In the genomic region with DNA sequence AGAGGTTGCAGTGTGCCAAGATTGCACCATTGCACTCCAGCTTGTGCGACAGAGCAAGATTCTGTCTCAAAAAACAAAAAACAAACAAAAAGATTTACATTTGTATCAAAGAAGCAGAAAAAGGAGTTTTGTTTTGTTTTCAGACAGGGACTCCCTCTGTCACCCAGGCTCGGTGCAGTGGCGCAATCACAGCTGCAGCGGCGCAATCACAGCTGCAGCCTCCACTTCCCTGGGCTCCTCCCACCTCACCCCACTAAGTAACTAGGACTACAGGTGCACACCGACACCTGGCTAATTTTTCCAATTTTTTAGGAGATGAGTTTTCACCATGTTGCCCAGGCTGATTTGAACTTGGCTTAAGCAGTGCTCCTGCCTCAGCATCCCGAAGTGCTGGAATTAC, we compare ENCODE assay signal across 16 cellular contexts. TPM values are rescaled to one million over a fixed set of nuclear protein-coding genes. Genes with fewer than 3 reads are reported as not detected.
DNase-seq lines count a peak whose midpoint lies in the region; ATAC-seq, FAIRE-seq and TF ChIP-seq lines count a peak whose summit lies in the region.
"Had no signal": no experiment of that assay in that cellular context is flagged by ENCODE, and none has a peak within 500 bp of the region (broad histone marks: within the 10 kb centered on the region; RNA-seq: fewer than 3 reads in every experiment).

No MANE protein-coding gene starts in this region.

- peaks cover 25 to 51% (median 38%) of the 10 kb centered on the region in 4 donors for H3K4me1 Mint-ChIP-seq in CD4-positive, CD25-positive, alpha-beta regulatory T cell
- H3K4me1 Mint-ChIP-seq in activated naive CD8-positive, alpha-beta T cell (ENCODE audit: low read depth) = peaks cover 49% of the 10 kb centered on the region
- peaks cover 23 to 65% (median 55%) of the 10 kb centered on the region in 7 donors for H3K4me1 Mint-ChIP-seq in naive thymus-derived CD4-positive, alpha-beta T cell

- no peak overlapping the region for H3K4me3 ChIP-seq in CD4-positive, CD25-positive, alpha-beta regulatory T cell (ENCODE audit: low read depth, low read length)
- H3K4me3 ChIP-seq in IMR-90 (ENCODE audit: insufficient read depth, low read depth, low read length) (no peak overlapping the region), BE2C (ENCODE audit: low read depth, low read length) (no peak overlapping the region)
- no peak overlapping the region for H3K4me3 ChIP-seq in naive thymus-derived CD4-positive, alpha-beta T cell (ENCODE audit: low read length)

- H3K27ac ChIP-seq in CD4-positive, CD25-positive, alpha-beta regulatory T cell (ENCODE audit: insufficient read depth, low read length, poor library complexity, severe bottlenecking) = no peak overlapping the region
- H3K27ac ChIP-seq in IMR-90 (ENCODE audit: insufficient read depth, low read length) = no peak overlapping the region
- H3K27ac ChIP-seq in naive thymus-derived CD4-positive, alpha-beta T cell (ENCODE audit: low read depth, low read length) = no peak overlapping the region

- H3K23ac ChIP-seq in IMR-90 (ENCODE audit: low read depth, low read length) = no peak overlapping the region

- no peak overlapping the region for H2AK5ac ChIP-seq in IMR-90 (ENCODE audit: low read depth, low read length)

- no peaks in the 10 kb centered on the region for H3K9me3 ChIP-seq in CD4-positive, CD25-positive, alpha-beta regulatory T cell (ENCODE audit: control insufficient read depth in 2 of 2, low read length in 2 of 2)
- H3K9me3 ChIP-seq in IMR-90 (ENCODE audit: control insufficient read depth, insufficient read depth, low read length) (no peaks in the 10 kb centered on the region), BE2C (no peaks in the 10 kb centered on the region)
- H3K9me3 ChIP-seq in naive thymus-derived CD4-positive, alpha-beta T cell (ENCODE audit: control insufficient read depth in 2 of 3, low read length in 3 of 3) = no peaks in the 10 kb centered on the region

- H3K36me3 ChIP-seq in CD4-positive, CD25-positive, alpha-beta regulatory T cell (ENCODE audit: control insufficient read depth, insufficient read depth, low read length) = no peaks in the 10 kb centered on the region
- no peaks in the 10 kb centered on the region for H3K36me3 ChIP-seq in IMR-90 (ENCODE audit: control insufficient read depth, insufficient read depth, low read length)
- H3K36me3 ChIP-seq in naive thymus-derived CD4-positive, alpha-beta T cell (ENCODE audit: control insufficient read depth in 2 of 3, insufficient read depth in 3 of 3, low read length in 3 of 3) = peaks cover 0 to 5% (median 0%) of the 10 kb centered on the region in 3 experiments
- H3K36me3 ChIP-seq in BE2C = no peaks in the 10 kb centered on the region

- H3K56ac ChIP-seq in IMR-90 (ENCODE audit: extremely low read depth, insufficient read depth, low read length) = no peak overlapping the region

- intact Hi-C loops in IMR-90 (cut with micrococcal nuclease) = loop anchor here (5.0 kb wide), 1 partner anchor 51 kb away; no protein-coding TSS in a partner anchor
- intact Hi-C loops in naive thymus-derived CD4-positive, alpha-beta T cell (cut with micrococcal nuclease) = loop anchor here (5.0 to 10.0 kb wide), 4 partner anchors 206 to 1832 kb away; a partner anchor contains a TSS

- peaks cover 4% of the 10 kb centered on the region for H3K36me3 Mint-ChIP-seq in CD4-positive, CD25-positive, alpha-beta regulatory T cell
- H3K36me3 Mint-ChIP-seq in activated naive CD8-positive, alpha-beta T cell = peaks cover 6% of the 10 kb centered on the region
- H3K36me3 Mint-ChIP-seq in naive thymus-derived CD4-positive, alpha-beta T cell = peaks cover 0 to 14% (median 5%) of the 10 kb centered on the region in 5 donors

- in situ Hi-C loops in IMR-90 (cut with MboI; ENCODE audit: low sequenced_read_pairs) = no loop called here

- 100% methylated on average over 1 of the region's 7 CpGs; no CpG with 5 or more reads in 1 of the 2 experiments for WGBS in IMR-90 (ENCODE audit: extremely low coverage in 2 of 2, insufficient read length in 1 of 2), 2 experiments

- H3K27me3 Mint-ChIP-seq in CD4-positive, CD25-positive, alpha-beta regulatory T cell = peaks cover 11% of the 10 kb centered on the region
- no peaks in the 10 kb centered on the region for H3K27me3 Mint-ChIP-seq in activated naive CD8-positive, alpha-beta T cell
- H3K27me3 Mint-ChIP-seq in naive thymus-derived CD4-positive, alpha-beta T cell = peaks cover 0 to 2% (median 0%) of the 10 kb centered on the region in 5 donors

- no TSS peak for BruUV-seq in IMR-90 (replicated peaks; lab: Mats Ljungman, UMichigan)

- H2AFZ ChIP-seq in IMR-90 (replicated peaks; ENCODE audit: low read length, poor library complexity) = no peak overlapping the region

- TF ChIP-seq RAD21 in IMR-90 (IDR thresholded peaks at IDR 0.05; ENCODE audit: low read length) = no peak

- no peak overlapping the region for H2AK9ac ChIP-seq in IMR-90 (replicated peaks; ENCODE audit: low read depth, low read length, poor library complexity)

- H3K9me1 ChIP-seq in IMR-90 (ENCODE audit: insufficient read depth, low read length) = peaks cover 6% of the 10 kb centered on the region; the same call in 1 of the 2 replicates

- TF ChIP-seq CTCF in IMR-90 (conservative IDR thresholded peaks at IDR 0.05; ENCODE audit: low read depth, low read length) = no peak
- TF ChIP-seq CTCF in BE2C (IDR thresholded peaks at IDR 0.05; ENCODE audit: low read depth, low read length) = no peak

- peaks cover 13 to 51% of the 10 kb centered on the region in 2 experiments for H3K79me1 ChIP-seq in IMR-90 (ENCODE audit: low read depth in 1 of 2, low read length in 2 of 2)

- POLR2A ChIA-PET in IMR-90 (lab: Charles Lee; ENCODE audit: unreplicated experiment) = no interaction called here
- POLR2A ChIA-PET in naive thymus-derived CD4-positive, alpha-beta T cell (lab: Charles Lee) = no interaction called here

- no peak overlapping the region for H3K18ac ChIP-seq in IMR-90 (ENCODE audit: low read depth, low read length)

- H3K4me2 ChIP-seq in IMR-90 (ENCODE audit: low read depth, low read length) = no peak overlapping the region

- no peak for DNase-seq in CD4-positive, CD25-positive, alpha-beta regulatory T cell
- DNase-seq in IMR-90 (no peak), BE2C (no peak), frontal cortex (ENCODE audit: low spot score in 2 of 2) (no peak)
- DNase-seq in naive thymus-derived CD4-positive, alpha-beta T cell = no peak
- DNase-seq: CD8-positive, alpha-beta T cell; GM23248; NCI-H2081 treated with DMSO at 0.1 percent for 48 hours; NCI-H748 treated with DMSO at 0.1 percent for 48 hours; SIG-M5; stimulated activated CD8-positive, alpha-beta memory T cell treated with anti-CD3 and anti-CD28 coated beads, Interleukin-4, amount 100 ng/mL, for 48 hours had no signal

- no peak overlapping the region for H3K9ac ChIP-seq in IMR-90 (ENCODE audit: low read depth, low read length)

- H4K91ac ChIP-seq in IMR-90 (ENCODE audit: insufficient read depth, low read depth, low read length) = no peak overlapping the region

- peak overlapping the region; percentile 97 to 100 (median 98) for H3K4me3 Mint-ChIP-seq in CD4-positive, CD25-positive, alpha-beta regulatory T cell
- H3K4me3 Mint-ChIP-seq in activated naive CD8-positive, alpha-beta T cell = peak overlapping the region; percentile 98
- peak overlapping the region in 7 of 10 donors; percentile 10 to 100 (median 95) for H3K4me3 Mint-ChIP-seq in naive thymus-derived CD4-positive, alpha-beta T cell

- H2BK5ac ChIP-seq in IMR-90 (ENCODE audit: low read depth, low read length, poor library complexity, severe bottlenecking) = no peak overlapping the region

- dilution Hi-C loops in IMR-90 (cut with HindIII; ENCODE audit: low sequenced_read_pairs, unreplicated experiment) = no loop called here

- no peak overlapping the region for H2BK20ac ChIP-seq in IMR-90 (ENCODE audit: low read depth, low read length)

- CTCF ChIA-PET in IMR-90 (lab: Yijun Ruan, JAX) = no interaction called here
- CTCF ChIA-PET in naive thymus-derived CD4-positive, alpha-beta T cell (lab: Charles Lee) = no interaction called here

- peaks cover 0 to 1% (median 0%) of the 10 kb centered on the region in 7 donors for H3K9me3 Mint-ChIP-seq in CD4-positive, CD25-positive, alpha-beta regulatory T cell
- H3K9me3 Mint-ChIP-seq in activated naive CD8-positive, alpha-beta T cell (ENCODE audit: low read depth) = no peaks in the 10 kb centered on the region
- no peaks in the 10 kb centered on the region for H3K9me3 Mint-ChIP-seq in naive thymus-derived CD4-positive, alpha-beta T cell
- H3K9me3 Mint-ChIP-seq: activated naive CD4-positive, alpha-beta T cell treated with anti-CD3 and anti-CD28 coated beads, Interleukin-2, amount 50 U/mL, for 72 hours; CD8-positive, alpha-beta T cell had no signal

- no peak overlapping the region for H3K14ac ChIP-seq in IMR-90 (replicated peaks; ENCODE audit: low read depth, low read length)

- no peak for ATAC-seq in CD4-positive, CD25-positive, alpha-beta regulatory T cell (ENCODE audit: low read depth in 2 of 2)
- ATAC-seq in IMR-90 (ENCODE audit: low read depth) = no peak
- no peak for ATAC-seq in naive thymus-derived CD4-positive, alpha-beta T cell
- no peak for ATAC-seq in GM18858 (IDR thresholded peaks at IDR 0.05; ENCODE audit: unreplicated experiment)
- ATAC-seq: activated naive CD4-positive, alpha-beta T cell treated with anti-CD3 and anti-CD28 coated beads, Interleukin-2, amount 50 U/mL, for 72 hours; CD8-positive, alpha-beta T cell had no signal

- peaks cover 22% of the 10 kb centered on the region for H3K4me1 ChIP-seq in CD4-positive, CD25-positive, alpha-beta regulatory T cell (ENCODE audit: control insufficient read depth, insufficient read depth, low read length, poor library complexity, severe bottlenecking)
- H3K4me1 ChIP-seq in IMR-90 (ENCODE audit: control insufficient read depth, insufficient read depth, low read length) (peaks cover 2% of the 10 kb centered on the region; the same call in 1 of the 2 replicates), BE2C (no peaks in the 10 kb centered on the region)
- H3K4me1 ChIP-seq in naive thymus-derived CD4-positive, alpha-beta T cell (ENCODE audit: control insufficient read depth in 2 of 2, insufficient read depth in 2 of 2, low read length in 2 of 2) = peaks cover 14 to 18% of the 10 kb centered on the region in 2 donors

- no peak for FAIRE-seq in frontal cortex (lab: Jason Lieb, UNC)
- FAIRE-seq: endometrium, G401.6 had no signal

- no peak overlapping the region for H3K27ac Mint-ChIP-seq in CD4-positive, CD25-positive, alpha-beta regulatory T cell
- no peak overlapping the region for H3K27ac Mint-ChIP-seq in activated naive CD8-positive, alpha-beta T cell
- H3K27ac Mint-ChIP-seq in naive thymus-derived CD4-positive, alpha-beta T cell = peak overlapping the region in 2 of 9 donors; percentile 24 to 39

- no peak overlapping the region for H3K4ac ChIP-seq in IMR-90 (ENCODE audit: low read depth, low read length)

- H3K27me3 ChIP-seq in CD4-positive, CD25-positive, alpha-beta regulatory T cell (ENCODE audit: control insufficient read depth, insufficient read depth, low read length) = no peaks in the 10 kb centered on the region
- H3K27me3 ChIP-seq in IMR-90 (ENCODE audit: control insufficient read depth, insufficient read depth, low read length) (no peaks in the 10 kb centered on the region), BE2C (no peaks in the 10 kb centered on the region)
- H3K27me3 ChIP-seq in naive thymus-derived CD4-positive, alpha-beta T cell (ENCODE audit: control insufficient read depth in 2 of 2, insufficient read depth in 2 of 2, low read length in 2 of 2) = no peaks in the 10 kb centered on the region

- no peak overlapping the region for H2BK15ac ChIP-seq in IMR-90 (ENCODE audit: low read depth, low read length)

- no peaks in the 10 kb centered on the region for H4K20me1 ChIP-seq in IMR-90 (ENCODE audit: insufficient read depth, low read length)

- H2BK120ac ChIP-seq in IMR-90 (ENCODE audit: low read depth, low read length) = no peak overlapping the region

- H4K8ac ChIP-seq in IMR-90 (ENCODE audit: low read depth in 2 of 2, low read length in 2 of 2) = no peak overlapping the region

- TF ChIP-seq POLR2A in IMR-90 (IDR thresholded peaks at IDR 0.05; ENCODE audit: low read depth, low read length) = no peak

- H4K5ac ChIP-seq in IMR-90 (ENCODE audit: low read depth, low read length) = no peak overlapping the region

RNA-seq across cellular contexts. Expression of a gene that starts 1.8 kb away (rescaled TPM):
- total RNA-seq in CD4-positive, CD25-positive, alpha-beta regulatory T cell = 16.3 TPM
- polyA plus RNA-seq in CD4-positive, CD25-positive, alpha-beta regulatory T cell = 10 to 100 TPM; 36.7 to 51.2 (median 44.5) TPM
- total RNA-seq in IMR-90 (2012; rRNA removed) = 21.0 and 32.5 TPM in 2 replicates
- polyA plus RNA-seq in IMR-90 (2012; rRNA removed) = 14.4 and 17.4 TPM in 2 replicates
- polyA plus RNA-seq in IMR-90 (2012; cell fraction: cytosol; rRNA removed) = 5.3 and 6.5 TPM in 2 replicates
- polyA plus RNA-seq in IMR-90 (2012; cell fraction: nucleus; rRNA removed; ENCODE audit: low replicate concordance) = 5.0 and 14.2 TPM in 2 replicates
- total RNA-seq in naive thymus-derived CD4-positive, alpha-beta T cell = 10 to 100 TPM; 13.6 to 36.4 (median 27.5) TPM
- 10 to 100 TPM; 46.3 to 46.4 TPM for polyA plus RNA-seq in naive thymus-derived CD4-positive, alpha-beta T cell
- polyA plus RNA-seq in BE2C (2012; ENCODE audit: insufficient read depth, insufficient read length, low read depth) = 30.2 TPM
- total RNA-seq in frontal cortex = 42.0 TPM

RNA-seq across cellular contexts. Expression of a gene that starts 2.2 kb away (rescaled TPM):
- not detected for total RNA-seq in CD4-positive, CD25-positive, alpha-beta regulatory T cell
- under 1 TPM in 2 of 4 donors, not detected in 2; 0.19 to 0.42 TPM for polyA plus RNA-seq in CD4-positive, CD25-positive, alpha-beta regulatory T cell
- total RNA-seq in IMR-90 (2012; rRNA removed) (0.36 and 0.83 TPM in 2 replicates), frontal cortex (6.5 TPM)
- polyA plus RNA-seq in IMR-90 (2012; rRNA removed) = 0.07 and 0.24 TPM in 2 replicates
- 0.03 and 0.05 TPM in 2 replicates for polyA plus RNA-seq in IMR-90 (2012; cell fraction: cytosol; rRNA removed)
- polyA plus RNA-seq in IMR-90 (2012; cell fraction: nucleus; rRNA removed; ENCODE audit: low replicate concordance) = 0.30 TPM in 1 of 2 replicates, not detected in the other
- total RNA-seq in naive thymus-derived CD4-positive, alpha-beta T cell = 1 to 10 TPM in 3 of 5 experiments, under 1 TPM in 2; 0.44 to 1.9 (median 1.2) TPM
- under 1 TPM in 1 of 2 donors, not detected in 1; 0.51 TPM for polyA plus RNA-seq in naive thymus-derived CD4-positive, alpha-beta T cell
- not detected for polyA plus RNA-seq in BE2C (2012; ENCODE audit: insufficient read depth, insufficient read length, low read depth)
